1 cellular context compared by ENCODE assay signal in genomic region chr10:13586676-13587355, GRCh38.
TF ChIP-seq lines count a peak whose summit lies in the region.

PRPF18 (plus strand) TSS chr10:13586965; CDS start chr10:13587087, 122 bp downstream.

TF ChIP-seq in HepG2, 621 proteins besides CTCF, POLR2A, EP300 and RAD21 (continued from another document):
- TF ChIP-seq SAP130 (CRISPR knock-in tag; IDR thresholded peaks at IDR 0.05; ENCODE audit: low read depth) (peak; percentile 97), SNAPC5 (CRISPR knock-in tag; IDR thresholded peaks at IDR 0.05; ENCODE audit: borderline replicate concordance) (no peak), ZBTB26 (CRISPR knock-in tag; IDR thresholded peaks at IDR 0.05; ENCODE audit: borderline replicate concordance) (peak; percentile 43; the same call in 1 of the 2 replicates), PPARG (CRISPR knock-in tag; conservative IDR thresholded peaks at IDR 0.05) (no peak), ZBTB7A (CRISPR knock-in tag; IDR thresholded peaks at IDR 0.05) (no peak), HBP1 (CRISPR knock-in tag; IDR thresholded peaks at IDR 0.05; ENCODE audit: low read depth) (peak; percentile 87), POLR2G (IDR thresholded peaks at IDR 0.05; ENCODE audit: low read depth, low read length) (peak; percentile 89), ZHX2 (IDR thresholded peaks at IDR 0.05; ENCODE audit: low read depth) (peak; percentile 75), ZHX2 (CRISPR knock-in tag; IDR thresholded peaks at IDR 0.05; ENCODE audit: borderline replicate concordance) (no peak), HDAC2 (CRISPR knock-in tag; IDR thresholded peaks at IDR 0.05) (peak; percentile 81), POGK (CRISPR knock-in tag; conservative IDR thresholded peaks at IDR 0.05) (peak; percentile 58; the same call in 1 of the 2 replicates), MLX (CRISPR knock-in tag; IDR thresholded peaks at IDR 0.05) (no peak), DDIT3 (CRISPR knock-in tag; IDR thresholded peaks at IDR 0.05) (no peak), ZNF780A (CRISPR knock-in tag; IDR thresholded peaks at IDR 0.05) (no peak), HNRNPUL1 (IDR thresholded peaks at IDR 0.05; ENCODE audit: low read depth, low read length) (no peak), MIER3 (CRISPR knock-in tag; IDR thresholded peaks at IDR 0.05; ENCODE audit: borderline replicate concordance) (peak; percentile 71; the same call in 1 of the 2 replicates), ZNF451 (CRISPR knock-in tag; IDR thresholded peaks at IDR 0.05) (no peak), ZSCAN22 (CRISPR knock-in tag; IDR thresholded peaks at IDR 0.05) (no peak), GPBP1L1 (CRISPR knock-in tag; IDR thresholded peaks at IDR 0.05) (no peak), TMF1 (CRISPR knock-in tag; IDR thresholded peaks at IDR 0.05; ENCODE audit: low read depth) (no peak), XBP1 (CRISPR knock-in tag; IDR thresholded peaks at IDR 0.05) (no peak), ZNF530 (CRISPR knock-in tag; IDR thresholded peaks at IDR 0.05; ENCODE audit: low read depth) (no peak), ZNF614 (CRISPR knock-in tag; IDR thresholded peaks at IDR 0.05; ENCODE audit: borderline replicate concordance) (peak; percentile 85; the same call in 1 of the 2 replicates), THAP11 (CRISPR knock-in tag; IDR thresholded peaks at IDR 0.05) (peak; percentile 94), ZMYM4 (CRISPR knock-in tag; IDR thresholded peaks at IDR 0.05) (peak; percentile 97), HDAC6 (IDR thresholded peaks at IDR 0.05; ENCODE audit: low read depth, low read length) (no peak), ZNF788 (CRISPR knock-in tag; IDR thresholded peaks at IDR 0.05; ENCODE audit: borderline replicate concordance) (peak; percentile 61; the same call in 1 of the 2 replicates), ATF7 (IDR thresholded peaks at IDR 0.05) (no peak), ATF7 (CRISPR knock-in tag; IDR thresholded peaks at IDR 0.05) (no peak), BCL6 (CRISPR knock-in tag; IDR thresholded peaks at IDR 0.05) (peak; percentile 51; the same call in 1 of the 2 replicates)
